ENCODE assay signal across 1 cellular context in genomic region chr6:161676566-161676965, GRCh38.
TF ChIP-seq lines count a peak whose summit lies in the region.

No MANE protein-coding gene starts in this region.

TF ChIP-seq in H1, 55 proteins besides CTCF, POLR2A, EP300 and RAD21 (continued from another document):
- TF ChIP-seq CHD7 (IDR thresholded peaks at IDR 0.05; ENCODE audit: insufficient replicate concordance, low read length) (no peak), ASH2L (IDR thresholded peaks at IDR 0.05; ENCODE audit: low read length) (no peak), CREB1 (IDR thresholded peaks at IDR 0.05) (no peak), SIRT6 (IDR thresholded peaks at IDR 0.05; ENCODE audit: low read length) (no peak), SAP30 (IDR thresholded peaks at IDR 0.05; ENCODE audit: insufficient read depth, insufficient replicate concordance, low read length) (no peak)
